In genomic region chr21:38126677-38127271, GRCh38 we compare ENCODE assay signal across 9 cellular contexts.
DNase-seq lines count a peak whose midpoint lies in the region; ATAC-seq, FAIRE-seq and TF ChIP-seq lines count a peak whose summit lies in the region.
"Had no signal": no experiment of that assay in that cellular context is flagged by ENCODE, and none has a peak within 500 bp of the region (broad histone marks: within the 10 kb centered on the region; RNA-seq: fewer than 3 reads in every experiment).

No MANE protein-coding gene starts in this region.

- ATAC-seq in left lung (peak; percentile 96), HG02840 (IDR thresholded peaks at IDR 0.05; ENCODE audit: low FRiP score, unreplicated experiment) (no peak)

- BruUV-seq in A673 (replicated peaks; lab: Mats Ljungman, UMichigan) = no TSS peak

- H3K4me3 ChIP-seq in A673 (ENCODE audit: low read depth, low read length, poor library complexity, severe bottlenecking) = no peak overlapping the region
- no peak overlapping the region for H3K4me3 ChIP-seq in bronchial epithelial cell (ENCODE audit: low read depth, low read length)
- H3K4me3 ChIP-seq in left lung = no peak overlapping the region

- DNase-seq in A673 (ENCODE audit: low spot score) = peak; percentile 42
- peak; percentile 29 for DNase-seq in GM19239 (ENCODE audit: insufficient read length, low spot score)
- DNase-seq in NCI-H2029 treated with DMSO at 0.1 percent for 48 hours (lab: John Stamatoyannopoulos, UW) = peak; percentile 43
- DNase-seq in UCSD-AML1 (lab: John Stamatoyannopoulos, UW; ENCODE audit: unreplicated experiment) = peak; percentile 34
- peak; percentile 61 for DNase-seq in bronchial epithelial cell (ENCODE audit: low read depth)
- DNase-seq in left lung = peak; percentile 43 to 79
- DNase-seq in stimulated activated CD8-positive, alpha-beta memory T cell treated with anti-CD3 and anti-CD28 coated beads, Interleukin-15, amount 100 ng/mL, for 1 hour (ENCODE audit: low read depth) = peak; percentile 14

- TF ChIP-seq CTCF in A673 (conservative IDR thresholded peaks at IDR 0.05; ENCODE audit: low read depth, low read length) (peak; percentile 78), bronchial epithelial cell (IDR thresholded peaks at IDR 0.05; ENCODE audit: insufficient read depth, low read length, severe bottlenecking) (peak; percentile 93), left lung (IDR thresholded peaks at IDR 0.05) (peak; percentile 61)

- H3K36me3 ChIP-seq in A673 (ENCODE audit: insufficient read depth, low read length, poor library complexity, severe bottlenecking) = no peaks in the 10 kb centered on the region
- H3K36me3 ChIP-seq in bronchial epithelial cell (ENCODE audit: control insufficient read depth, insufficient read depth, low read length) = no peaks in the 10 kb centered on the region
- H3K36me3 ChIP-seq in left lung = no peaks in the 10 kb centered on the region

- H3K27me3 ChIP-seq in A673 (replicated peaks; ENCODE audit: insufficient read depth, low read depth, low read length, poor library complexity) = peaks cover 21% of the 10 kb centered on the region
- no peaks in the 10 kb centered on the region for H3K27me3 ChIP-seq in bronchial epithelial cell (ENCODE audit: control insufficient read depth, insufficient read depth, low read length)
- no peaks in the 10 kb centered on the region for H3K27me3 ChIP-seq in left lung

- CTCF ChIA-PET in A673 (lab: Charles Lee) = interaction anchor here (0.7 to 1.2 kb wide), 5 partner anchors 224 to 452 kb away, joined by 3 to 5 read pairs (median 4); no protein-coding TSS in a partner anchor

- no peaks in the 10 kb centered on the region for H3K4me1 ChIP-seq in A673 (ENCODE audit: insufficient read depth, low read length, poor library complexity, severe bottlenecking)
- no peaks in the 10 kb centered on the region for H3K4me1 ChIP-seq in left lung

- FAIRE-seq in GM19239 (lab: Jason Lieb, UNC) (no peak), bronchial epithelial cell (lab: Jason Lieb, UNC) (no peak)
- FAIRE-seq: frontal cortex had no signal

- H3K9me3 ChIP-seq in A673 (ENCODE audit: low read depth, low read length, poor library complexity, severe bottlenecking) (no peaks in the 10 kb centered on the region), left lung (no peaks in the 10 kb centered on the region)

- POLR2A ChIA-PET in A673 (lab: Charles Lee; ENCODE audit: low non-redundant PET) = no interaction called here

- no peak overlapping the region for H3K27ac ChIP-seq in A673 (ENCODE audit: low read depth, low read length, poor library complexity, severe bottlenecking)
- H3K27ac ChIP-seq in left lung = no peak overlapping the region

- intact Hi-C loops in A673 (cut with micrococcal nuclease; ENCODE audit: unreplicated experiment) (loop anchor here (5.0 kb wide), 1 partner anchor 424 kb away; no protein-coding TSS in a partner anchor), left lung (cut with DNase I) (no loop called here)
